ENCODE assay signal across 28 cellular contexts in the genomic region with DNA sequence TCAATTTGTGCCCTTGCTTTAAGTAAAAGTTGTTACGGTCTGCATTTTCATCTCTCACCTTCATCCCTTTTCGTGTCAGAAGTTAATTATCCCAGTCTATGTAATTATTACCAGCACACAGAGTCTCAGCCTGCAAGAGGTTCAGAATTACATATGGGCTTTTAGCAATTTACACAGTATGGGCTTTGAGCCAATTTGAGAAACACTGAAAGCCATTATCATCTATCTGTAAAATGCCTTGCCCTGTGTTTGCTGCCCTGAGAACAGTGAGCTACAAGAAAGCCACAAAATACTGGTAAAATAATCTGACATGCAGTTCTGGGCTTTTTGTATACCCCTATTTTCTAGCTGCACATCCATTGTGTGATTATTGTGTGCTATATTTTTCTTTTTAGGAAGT.
A peak's percentile ranks its signal among the peaks of the same experiment; 100 is the strongest.
DNase-seq lines count a peak whose midpoint lies in the region; ATAC-seq, FAIRE-seq and TF ChIP-seq lines count a peak whose summit lies in the region.
"Had no signal": no experiment of that assay in that cellular context is flagged by ENCODE, and none has a peak within 500 bp of the region (broad histone marks: within the 10 kb centered on the region; RNA-seq: fewer than 3 reads in every experiment).

No MANE protein-coding gene starts in this region.

- peak; percentile 51 for DNase-seq in COLO829 (ENCODE audit: low spot score)
- DNase-seq in NCI-H1417 (lab: John Stamatoyannopoulos, UW): peak in 2 of 3 experiments; percentile 72 to 96
- peak; percentile 86 for DNase-seq in NCI-H748 (lab: John Stamatoyannopoulos, UW; ENCODE audit: unreplicated experiment)
- peak; percentile 21 for DNase-seq in globus pallidus (ENCODE audit: low spot score)
- no peak for DNase-seq in effector memory CD4-positive, alpha-beta T cell
- DNase-seq in kidney: no peak
- DNase-seq in esophagus squamous epithelium (lab: John Stamatoyannopoulos, UW): no peak
- DNase-seq: activated CD4-positive, alpha-beta T cell treated with anti-CD3 and anti-CD28 coated beads for 36 hours; activated CD8-positive, alpha-beta T cell treated with anti-CD3 and anti-CD28 coated beads, Interleukin-2, amount 10 ng/mL, durations not matched to agents 7 days and 5 days; activated naive CD4-positive, alpha-beta T cell treated with anti-CD3 and anti-CD28 coated beads, Interleukin-2, amount 50 U/mL, for 16 hours; body of pancreas; hypothalamus; immature natural killer cell; KBM-7; left lung; NCI-H1694; SHP77 treated with DMSO at 0.1 percent for 48 hours; stimulated activated CD4-positive, alpha-beta T cell treated with anti-CD3 and anti-CD28 coated beads, Interleukin-4, amount 100 ng/mL, for 1 hour; stomach; T-helper 9 cell; uterus had no signal

- intact Hi-C loops in kidney (cut with DNase I): no loop called here
- intact Hi-C loops in esophagus squamous epithelium (cut with DNase I): no loop called here

- FAIRE-seq in kidney (lab: Jason Lieb, UNC): no peak
- FAIRE-seq: GM18507, H54, RCC 7860 had no signal

- WGBS in esophagus squamous epithelium, 2 donors: 48 to 78% methylated on average over 2 of the region's 2 CpGs

- TF ChIP-seq CTCF in kidney (IDR thresholded peaks at IDR 0.05; ENCODE audit: borderline replicate concordance, extremely low read depth, insufficient read depth) (no peak), esophagus squamous epithelium (IDR thresholded peaks at IDR 0.05) (no peak)

- no peaks in the 10 kb centered on the region for H3K27me3 ChIP-seq in effector memory CD4-positive, alpha-beta T cell (replicated peaks; ENCODE audit: control insufficient read depth, insufficient read depth, low read length, poor library complexity, severe bottlenecking)
- H3K27me3 ChIP-seq in esophagus squamous epithelium: no peaks in the 10 kb centered on the region
- H3K27me3 ChIP-seq: body of pancreas, left lung, neutrophil, stomach, uterus had no signal

- ATAC-seq in HG03469 (IDR thresholded peaks at IDR 0.05; ENCODE audit: unreplicated experiment): no peak
- ATAC-seq: activated CD4-positive, alpha-beta T cell treated with anti-CD3 and anti-CD28 coated beads for 36 hours; activated CD8-positive, alpha-beta T cell treated with anti-CD3 and anti-CD28 coated beads, Interleukin-2, amount 10 ng/mL, durations not matched to agents 7 days and 5 days; body of pancreas; left lung; sciatic nerve had no signal

- H3K9ac ChIP-seq in kidney (ENCODE audit: low read length in 2 of 2): no peak overlapping the region

- H3K4me3 ChIP-seq in effector memory CD4-positive, alpha-beta T cell (ENCODE audit: insufficient read depth, low read depth, low read length, poor library complexity, severe bottlenecking): no peak overlapping the region
- H3K4me3 ChIP-seq in kidney (ENCODE audit: low read length in 2 of 2) (no peak overlapping the region), esophagus squamous epithelium (no peak overlapping the region)
- H3K4me3 ChIP-seq: body of pancreas, left lung, stomach, uterus had no signal

- no peaks in the 10 kb centered on the region for H3K9me3 ChIP-seq in effector memory CD4-positive, alpha-beta T cell (ENCODE audit: control insufficient read depth, low read length)
- H3K9me3 ChIP-seq in kidney (ENCODE audit: control insufficient read depth in 1 of 2, low read length in 2 of 2) (no peaks in the 10 kb centered on the region), esophagus squamous epithelium (no peaks in the 10 kb centered on the region)
- H3K9me3 ChIP-seq: body of pancreas, left lung, neutrophil, stomach, uterus had no signal

- H3K4me1 ChIP-seq in effector memory CD4-positive, alpha-beta T cell (ENCODE audit: control insufficient read depth, insufficient read depth, low read length, poor library complexity, severe bottlenecking): no peaks in the 10 kb centered on the region
- H3K4me1 ChIP-seq in kidney (ENCODE audit: control insufficient read depth in 1 of 2, insufficient read depth in 1 of 2, low read depth in 1 of 2, low read length in 2 of 2) (no peaks in the 10 kb centered on the region), esophagus squamous epithelium (no peaks in the 10 kb centered on the region)
- H3K4me1 ChIP-seq: body of pancreas, left lung, stomach, uterus had no signal

- TF ChIP-seq POLR2A in esophagus squamous epithelium (IDR thresholded peaks at IDR 0.05): no peak

- no peak overlapping the region for H3K27ac ChIP-seq in effector memory CD4-positive, alpha-beta T cell (ENCODE audit: insufficient read depth, low read length, poor library complexity, severe bottlenecking)
- H3K27ac ChIP-seq in kidney (ENCODE audit: low read depth in 2 of 2, low read length in 2 of 2): no peak overlapping the region
- H3K27ac ChIP-seq in esophagus squamous epithelium: no peak overlapping the region
- H3K27ac ChIP-seq: body of pancreas, HL-60, left lung, neutrophil, stomach, uterus had no signal

- no peaks in the 10 kb centered on the region for H3K36me3 ChIP-seq in effector memory CD4-positive, alpha-beta T cell (ENCODE audit: control insufficient read depth, insufficient read depth, low read length)
- H3K36me3 ChIP-seq in kidney (ENCODE audit: control insufficient read depth in 1 of 2, insufficient read depth in 2 of 2, low read length in 2 of 2) (no peaks in the 10 kb centered on the region), esophagus squamous epithelium (no peaks in the 10 kb centered on the region)
- H3K36me3 ChIP-seq: left lung, neutrophil, stomach, uterus had no signal

Comparison
In these comparisons a context has a peak if more than half of its experiments do, and no peak if none do; other contexts are left out.
1. DNase-seq: peak in COLO829 (single experiment), NCI-H1417 (2 of 3), NCI-H748 (single experiment) and globus pallidus (single experiment); none in effector memory CD4-positive, alpha-beta T cell (0 of 3), kidney (single experiment) and esophagus squamous epithelium (single experiment).